ENCODE assay signal across 9 cellular contexts in the genomic region with DNA sequence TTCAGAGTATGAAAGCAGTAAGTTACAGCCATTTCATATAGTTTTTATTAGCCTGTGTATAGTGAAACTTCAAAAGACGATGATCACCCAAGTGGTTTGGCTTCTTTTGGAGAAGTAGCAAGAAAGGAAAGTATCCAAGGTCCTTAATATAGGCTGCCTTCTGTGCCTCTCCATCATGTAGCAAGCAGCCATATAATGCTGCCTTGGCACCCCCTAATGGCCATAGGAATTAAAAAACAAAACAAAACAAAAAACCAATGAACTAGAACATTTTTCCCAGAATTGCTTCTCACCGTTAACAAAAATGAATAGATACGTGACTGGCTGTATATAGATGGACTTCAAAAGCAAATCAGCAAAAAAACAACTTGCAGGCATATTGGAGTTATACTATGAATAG.
DNase-seq lines count a peak whose midpoint lies in the region; ATAC-seq and TF ChIP-seq lines count a peak whose summit lies in the region.
"Had no signal": no experiment of that assay in that cellular context is flagged by ENCODE, and none has a peak within 500 bp of the region (broad histone marks: within the 10 kb centered on the region; RNA-seq: fewer than 3 reads in every experiment).

No MANE protein-coding gene starts in this region.

- DNase-seq in ACHN (peak; percentile 4), GM12865 (ENCODE audit: low read depth) (peak; percentile 11), NCI-H748 treated with DMSO at 0.1 percent for 48 hours (lab: John Stamatoyannopoulos, UW) (peak; percentile 19), fibroblast of mammary gland (ENCODE audit: low read depth) (no peak), HPDE6-E6E7 (ENCODE audit: extremely low spot score) (no peak), islet precursor cell (no peak), NCI-H1417 treated with DMSO at 0.1 percent for 48 hours (lab: John Stamatoyannopoulos, UW) (no peak)
- DNase-seq: COR-L47 had no signal

- ATAC-seq in GM18907 (IDR thresholded peaks at IDR 0.05; ENCODE audit: unreplicated experiment) = no peak

- no peak for TF ChIP-seq CTCF in GM12865 (IDR thresholded peaks at IDR 0.05; ENCODE audit: insufficient read depth, low read depth, low read length, missing control alignments)
- peak; percentile 33 for TF ChIP-seq CTCF in fibroblast of mammary gland (conservative IDR thresholded peaks at IDR 0.05; ENCODE audit: control insufficient read depth, insufficient read depth, low read depth, low read length)

- H3K4me3 ChIP-seq in GM12865 (ENCODE audit: low read depth, low read length) (no peak overlapping the region), fibroblast of mammary gland (ENCODE audit: control insufficient read depth, low read depth, low read length) (no peak overlapping the region)

- in situ Hi-C loops in ACHN (cut with HindIII; ENCODE audit: low pct_ligation_motif_present, low pct_unique_long_range_greater_than_20kb, low sequenced_read_pairs) = no loop called here

Comparison
In these comparisons a context has a peak if more than half of its experiments do, and no peak if none do; other contexts are left out.
1. DNase-seq: peak in ACHN (single experiment), GM12865 (single experiment) and NCI-H748 treated with DMSO at 0.1 percent for 48 hours (single experiment); none in fibroblast of mammary gland (single experiment), HPDE6-E6E7 (single experiment), islet precursor cell (single experiment) and NCI-H1417 treated with DMSO at 0.1 percent for 48 hours (single experiment).